ENCODE assay signal across 30 cellular contexts in genomic region chr1:162700131-162700530, GRCh38.
"Had no signal": no experiment of that assay in that cellular context is flagged by ENCODE, and none has a peak within 500 bp of the region (broad histone marks: within the 10 kb centered on the region; RNA-seq: fewer than 3 reads in every experiment).

No MANE protein-coding gene starts in this region.

- H3K9me3 ChIP-seq: adrenal gland, ascending aorta, body of pancreas, breast epithelium had no signal

- H3K27me3 ChIP-seq: adrenal gland, ascending aorta, body of pancreas, brain microvascular endothelial cell, breast epithelium, cardiac muscle cell had no signal

- H3K27ac ChIP-seq: ascending aorta, body of pancreas, brain microvascular endothelial cell, breast epithelium, cardiac muscle cell had no signal

- H3K36me3 ChIP-seq: adrenal gland, ascending aorta, brain microvascular endothelial cell, breast epithelium, cardiac muscle cell had no signal

- DNase-seq: activated effector memory CD4-positive, alpha-beta T cell treated with anti-CD3 and anti-CD28 coated beads, Interleukin-2, amount 50 U/mL, for 16 hours; activated effector memory CD4-positive, alpha-beta T cell treated with Interleukin-2 at 50 U/mL for 16 hours; activated gamma-delta T cell; activated gamma-delta T cell treated with Interleukin-2 at 50 U/mL for 16 hours; activated naive CD4-positive, alpha-beta T cell; activated naive CD4-positive, alpha-beta T cell treated with anti-CD3 and anti-CD28 coated beads for 36 hours; activated naive CD4-positive, alpha-beta T cell treated with anti-CD3 and anti-CD28 coated beads, Interleukin-2, amount 10 ng/mL, durations not matched to agents 7 days and 5 days; activated naive CD4-positive, alpha-beta T cell treated with anti-CD3 and anti-CD28 coated beads, Interleukin-2, amount 50 U/mL, for 16 hours; activated naive CD4-positive, alpha-beta T cell treated with Interleukin-2 at 50 U/mL for 16 hours; activated naive CD8-positive, alpha-beta T cell treated with anti-CD3 and anti-CD28 coated beads for 36 hours; activated naive CD8-positive, alpha-beta T cell treated with anti-CD3 and anti-CD28 coated beads, Interleukin-2, amount 10 ng/mL, durations not matched to agents 7 days and 5 days; activated naive CD8-positive, alpha-beta T cell treated with anti-CD3 and anti-CD28 coated beads, Interleukin-2, amount 50 U/mL, for 24 hours; activated T-cell treated with anti-CD3 and anti-CD28 coated beads, Interleukin-2, amount 50 U/mL, for 1 hour; activated T-cell treated with anti-CD3 and anti-CD28 coated beads, Interleukin-2, amount 50 U/mL, for 24 hours; activated T-cell treated with anti-CD3 and anti-CD28 coated beads, Interleukin-2, amount 50 U/mL, for 4 hours; activated T-cell treated with anti-CD3 and anti-CD28 coated beads, Interleukin-2, amount 50 U/mL, for 48 hours; activated T-cell treated with anti-CD3 and anti-CD28 coated beads, Interleukin-2, amount 50 U/mL, for 72 hours; amniotic stem cell; amygdala; anterior cingulate cortex; aorta; body of pancreas; brain microvascular endothelial cell; caudate nucleus; central memory CD4-positive, alpha-beta T cell; cerebellar nuclear complex had no signal

- H3K4me3 ChIP-seq: adrenal gland, ascending aorta, body of pancreas, breast epithelium, cardiac muscle cell had no signal
